In the genomic region with DNA sequence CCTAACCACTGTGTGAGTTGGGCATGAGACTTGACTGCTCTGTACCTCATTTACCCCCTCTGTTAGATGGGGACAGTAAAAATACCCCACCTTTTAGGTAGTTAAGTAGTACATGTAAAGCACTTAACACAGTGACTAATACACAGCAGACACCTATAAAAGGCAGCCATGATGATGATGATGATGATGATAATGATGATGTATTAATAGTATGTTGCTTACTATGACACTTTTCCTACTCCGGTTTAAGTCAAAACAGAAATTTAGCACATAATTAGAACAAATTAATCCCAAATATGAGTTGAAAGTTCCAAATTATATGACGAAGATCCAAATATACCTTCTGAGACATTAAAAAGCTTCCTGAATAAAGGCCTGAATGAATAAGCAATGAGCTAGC, we compare ENCODE assay signal across 24 cellular contexts.
"Had no signal": no experiment of that assay in that cellular context is flagged by ENCODE, and none has a peak within 500 bp of the region (broad histone marks: within the 10 kb centered on the region; RNA-seq: fewer than 3 reads in every experiment).

No MANE protein-coding gene starts in this region.

- H3K27me3 ChIP-seq: suprapubic skin, tibial artery had no signal

- DNase-seq: activated CD4-positive, alpha-beta memory T cell treated with anti-CD3 and anti-CD28 coated beads for 36 hours; activated CD4-positive, alpha-beta T cell treated with anti-CD3 and anti-CD28 coated beads, Interleukin-2, amount 10 ng/mL, durations not matched to agents 24 days and 14 days; activated CD4-positive, CD25-positive, alpha-beta regulatory T cell treated with anti-CD3 and anti-CD28 coated beads, Interleukin-2, amount 50 U/mL, for 72 hours; activated CD8-positive, alpha-beta memory T cell treated with anti-CD3 and anti-CD28 coated beads, Interleukin-2, amount 50 U/mL, for 4 hours; activated effector memory CD4-positive, alpha-beta T cell treated with anti-CD3 and anti-CD28 coated beads, Interleukin-2, amount 50 U/mL, for 16 hours; activated naive CD4-positive, alpha-beta T cell treated with anti-CD3 and anti-CD28 coated beads for 36 hours; activated naive CD8-positive, alpha-beta T cell treated with anti-CD3 and anti-CD28 coated beads, Interleukin-2, amount 10 ng/mL, durations not matched to agents 7 days and 5 days; activated T-cell treated with anti-CD3 and anti-CD28 coated beads, Interleukin-2, amount 50 U/mL, for 1 hour; amygdala; cortex of kidney; foreskin fibroblast; hippocampal formation; left colon; natural killer cell; posterior cingulate gyrus; small intestine; stimulated activated CD4-positive, alpha-beta T cell treated with anti-CD3 and anti-CD28 coated beads, Interleukin-4, amount 100 ng/mL, for 4 hours; stimulated activated CD8-positive, alpha-beta memory T cell treated with anti-CD3 and anti-CD28 coated beads, Interleukin-4, amount 100 ng/mL, for 48 hours; stimulated activated naive CD8-positive, alpha-beta T cell treated with anti-CD3 and anti-CD28 coated beads, Interleukin-15, amount 100 ng/mL, for 72 hours; T1000; tibial artery had no signal

- H3K4me1 ChIP-seq: suprapubic skin had no signal

- H3K27ac ChIP-seq: tibial artery had no signal

- ATAC-seq: left colon; natural killer cell; sciatic nerve; stimulated activated memory B cell treated with anti-CD40 and anti-IgM and Interleukin-4, amounts not matched to agents 10 μg/mL and 1 μg/mL and 100 μg/mL, for 72 hours; stimulated activated naive CD8-positive, alpha-beta T cell treated with anti-CD3 and anti-CD28 coated beads, Interleukin-15, amount 100 ng/mL, for 72 hours had no signal

- H3K9me3 ChIP-seq: suprapubic skin, tibial artery had no signal

- H3K4me3 ChIP-seq: suprapubic skin, tibial artery had no signal
